15 cellular contexts compared by ENCODE assay signal in genomic region chr12:111643428-111643826, GRCh38. TPM values are rescaled to one million over a fixed set of nuclear protein-coding genes. Genes with fewer than 3 reads are reported as not detected.
DNase-seq lines count a peak whose midpoint lies in the region; ATAC-seq lines count a peak whose summit lies in the region.
"Had no signal": no experiment of that assay in that cellular context is flagged by ENCODE, and none has a peak within 500 bp of the region (broad histone marks: within the 10 kb centered on the region; RNA-seq: fewer than 3 reads in every experiment).

No MANE protein-coding gene starts in this region.

- no peaks in the 10 kb centered on the region for H3K9me3 ChIP-seq in MG63

- H3K27ac ChIP-seq in caudate nucleus (ENCODE audit: low read depth, low read length) (peak overlapping the region; percentile 70), temporal lobe (ENCODE audit: low read depth, low read length) (peak overlapping the region; percentile 81)

- no peak overlapping the region for H3K4me3 ChIP-seq in MG63
- H3K4me3 ChIP-seq: lung had no signal

- DNase-seq in MG63 (peak; percentile 21), caudate nucleus (lab: John Stamatoyannopoulos, UW) (peak in 1 of 61 donors; percentile 11), left lobe of liver (ENCODE audit: low spot score) (peak; percentile 80), NCI-H345 (lab: John Stamatoyannopoulos, UW) (no peak), mesenteric fat pad (ENCODE audit: low spot score) (no peak)
- DNase-seq: activated CD8-positive, alpha-beta memory T cell treated with anti-CD3 and anti-CD28 coated beads for 24 hours; activated naive CD8-positive, alpha-beta T cell treated with anti-CD3 and anti-CD28 coated beads, Interleukin-2, amount 50 U/mL, for 24 hours; KBM-7; NCI-H526 treated with DMSO at 0.1 percent for 48 hours; stimulated activated naive CD8-positive, alpha-beta T cell treated with anti-CD3 and anti-CD28 coated beads, Interleukin-15, Interleukin-2, amounts not matched to agents 100 U/mL and 50 U/mL, for 24 hours; T-helper 17 cell had no signal

- H3K27me3 ChIP-seq in MG63 = no peaks in the 10 kb centered on the region

- peaks cover 29% of the 10 kb centered on the region for H3K36me3 ChIP-seq in MG63

- ATAC-seq in left lobe of liver (peak; percentile 90), GM18870 (IDR thresholded peaks at IDR 0.05; ENCODE audit: unreplicated experiment) (no peak), HG02981 (IDR thresholded peaks at IDR 0.05; ENCODE audit: unreplicated experiment) (no peak)
- ATAC-seq: activated naive CD8-positive, alpha-beta T cell treated with anti-CD3 and anti-CD28 coated beads, Interleukin-2, amount 50 U/mL, for 24 hours; stimulated activated naive CD8-positive, alpha-beta T cell treated with anti-CD3 and anti-CD28 coated beads, Interleukin-15, Interleukin-2, amounts not matched to agents 100 U/mL and 50 U/mL, for 24 hours; T-helper 17 cell had no signal

RNA-seq across cellular contexts. Expression of gene BRAP, which starts 42.3 kb away (rescaled TPM):
- 11.0 and 12.4 TPM in 2 replicates for total RNA-seq in MG63 (2014; rRNA removed; shearing (Covaris generic); ENCODE audit: low replicate concordance)
- total RNA-seq in left lobe of liver (7.5 TPM), temporal lobe (17.7 TPM), mesenteric fat pad (16.9 TPM)

RNA-seq across cellular contexts. Expression of gene ACAD10, which starts 42.4 kb away (rescaled TPM):
- 7.4 and 17.3 TPM in 2 replicates for total RNA-seq in MG63 (2014; rRNA removed; shearing (Covaris generic); ENCODE audit: low replicate concordance)
- total RNA-seq in left lobe of liver (27.3 TPM), temporal lobe (19.7 TPM), mesenteric fat pad (15.6 TPM)

RNA-seq across cellular contexts. Expression of gene ATXN2, which starts 44.3 kb away (rescaled TPM):
- 6.9 and 7.1 TPM in 2 replicates for total RNA-seq in MG63 (2014; rRNA removed; shearing (Covaris generic); ENCODE audit: low replicate concordance)
- total RNA-seq in left lobe of liver (23.2 TPM), temporal lobe (59.7 TPM), mesenteric fat pad (82.1 TPM)

Comparison
In these comparisons a context has a peak if more than half of its experiments do, and no peak if none do; other contexts are left out.
1. DNase-seq: peak in MG63 (single experiment) and left lobe of liver (single experiment); none in NCI-H345 (single experiment) and mesenteric fat pad (single experiment).